ENCODE assay signal across 1 cellular context in genomic region chr10:73225518-73225917, GRCh38.
TF ChIP-seq lines count a peak whose summit lies in the region.

No MANE protein-coding gene starts in this region.

TF ChIP-seq in A549, 52 proteins besides CTCF, POLR2A, EP300 and RAD21 (continued from another document):
- TF ChIP-seq E2F6 (IDR thresholded peaks at IDR 0.05; ENCODE audit: borderline replicate concordance, low read depth) (no peak), CHD2 (IDR thresholded peaks at IDR 0.05; ENCODE audit: low read length, partially characterized antibody) (no peak), RCOR1 (IDR thresholded peaks at IDR 0.05; ENCODE audit: low read depth, low read length) (no peak), ZSCAN20 (CRISPR knock-in tag; IDR thresholded peaks at IDR 0.05) (no peak)
